In the genomic region with DNA sequence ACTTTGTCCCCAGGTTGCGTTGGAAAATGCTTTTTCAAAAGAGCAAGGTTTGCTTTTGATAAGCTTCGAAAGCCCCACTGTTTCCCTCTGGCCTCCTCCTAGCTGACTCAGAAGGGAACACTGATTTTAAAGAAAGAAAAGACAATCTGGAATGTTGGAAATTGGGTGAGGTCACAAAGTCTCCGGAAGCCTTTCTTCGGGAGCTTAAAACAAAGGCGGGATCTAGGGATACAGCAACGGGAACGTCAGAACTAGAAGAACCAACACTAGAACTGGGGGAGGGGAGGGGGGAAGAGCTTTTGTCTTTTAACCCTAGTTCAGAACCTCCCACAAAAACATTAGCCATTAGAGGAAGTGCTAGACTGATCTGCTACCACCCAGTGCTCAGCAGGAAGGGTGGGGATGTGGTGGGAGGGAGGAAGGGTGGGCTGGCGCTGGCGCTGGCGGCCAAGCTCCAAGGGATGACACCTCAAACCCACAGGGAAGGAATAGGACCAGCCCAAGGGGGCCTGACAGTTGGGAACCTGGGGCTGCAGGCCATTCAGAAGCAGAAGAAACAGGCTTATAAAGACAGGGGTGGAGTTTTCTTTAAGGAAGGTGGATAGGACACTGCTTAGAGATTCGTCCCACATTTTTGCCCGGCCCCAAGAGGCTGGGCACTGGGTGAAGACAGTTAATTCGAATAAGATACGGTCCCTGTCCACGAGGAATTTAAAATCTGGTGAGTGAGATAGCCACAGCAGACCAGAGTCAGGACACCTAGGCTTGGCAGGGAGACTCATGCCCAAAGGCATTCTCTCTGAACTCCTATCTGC, we compare ENCODE assay signal across 8 cellular contexts. TPM values are rescaled to one million over a fixed set of nuclear protein-coding genes. Genes with fewer than 3 reads are reported as not detected.
DNase-seq lines count a peak whose midpoint lies in the region; ATAC-seq and TF ChIP-seq lines count a peak whose summit lies in the region.

No MANE protein-coding gene starts in this region.

- CTCF ChIA-PET in MCF 10A (lab: Yijun Ruan, JAX): interaction anchor here (0.7 to 3.6 kb wide), 9 partner anchors 11 to 1330 kb away, joined by 3 to 39 read pairs (median 4); a partner anchor contains a TSS

- peaks cover 35% of the 10 kb centered on the region for H3K36me3 Mint-ChIP-seq in MCF 10A (ENCODE audit: insufficient read depth, unreplicated experiment)

- BruUV-seq in MCF 10A (replicated peaks; lab: Mats Ljungman, UMichigan): no TSS peak

- peak; percentile 77 for ATAC-seq in sciatic nerve

- intact Hi-C loops in MCF 10A (cut with micrococcal nuclease) (loop anchor here (1.0 kb wide), 3 partner anchors 13 to 25 kb away; no protein-coding TSS in a partner anchor), sciatic nerve (cut with DNase I) (no loop called here)

- POLR2A ChIA-PET in MCF 10A (lab: Yijun Ruan, JAX): interaction anchor here (0.6 to 7.1 kb wide), 20 partner anchors 9 to 506 kb away, joined by 3 to 189 read pairs (median 10); a partner anchor contains a TSS

- no peak for TF ChIP-seq CTCF in MCF 10A (IDR thresholded peaks at IDR 0.05; ENCODE audit: unreplicated experiment)

- H3K9me3 Mint-ChIP-seq in MCF 10A (ENCODE audit: unreplicated experiment): peaks cover 16% of the 10 kb centered on the region

- H3K4me1 ChIP-seq in iPS-15b (ENCODE audit: control insufficient read depth, insufficient read depth, low read length): peaks cover 4% of the 10 kb centered on the region

- H3K4me3 ChIP-seq in iPS-15b (ENCODE audit: low read depth, low read length): peak overlapping the region; percentile 85

- H3K4me3 Mint-ChIP-seq in MCF 10A (ENCODE audit: unreplicated experiment): peak overlapping the region; percentile 85

- H3K27me3 ChIP-seq in iPS-15b (ENCODE audit: control insufficient read depth, insufficient read depth, low read length): peaks cover 21% of the 10 kb centered on the region

- peak overlapping the region; percentile 76 for H3K9ac ChIP-seq in iPS-15b (ENCODE audit: low read depth, low read length)

- peak overlapping the region; percentile 83 for H3K27ac Mint-ChIP-seq in MCF 10A (ENCODE audit: low read depth, unreplicated experiment)

- peaks cover 29% of the 10 kb centered on the region for H3K4me1 Mint-ChIP-seq in MCF 10A (ENCODE audit: insufficient read depth, unreplicated experiment)

- no peaks in the 10 kb centered on the region for H3K27me3 Mint-ChIP-seq in MCF 10A (ENCODE audit: insufficient read depth, unreplicated experiment)

- DNase-seq in COR-L47 (lab: John Stamatoyannopoulos, UW) (peak; percentile 55), GM19240 (ENCODE audit: insufficient read length, low spot score) (peak; percentile 68), HPDE6-E6E7 (ENCODE audit: extremely low spot score) (peak; percentile 89), SKM-1 treated with dmso at 0.1 percent for 144 hours (lab: John Stamatoyannopoulos, UW; ENCODE audit: unreplicated experiment) (peak; percentile 87), MCF 10A (ENCODE audit: unreplicated experiment) (peak; percentile 98), sciatic nerve (ENCODE audit: low spot score) (peak; percentile 72), NCI-H187 (lab: John Stamatoyannopoulos, UW) (no peak)

- no peaks in the 10 kb centered on the region for H3K9me3 ChIP-seq in iPS-15b (ENCODE audit: control insufficient read depth, insufficient read depth, low read length)

- no peaks in the 10 kb centered on the region for H3K36me3 ChIP-seq in iPS-15b (ENCODE audit: control insufficient read depth, insufficient read depth, low read length)

RNA-seq across cellular contexts. Expression of a gene that starts 1.7 kb away (rescaled TPM):
- total RNA-seq in MCF 10A (2022) (3,313 and 3,349 TPM in 2 replicates), sciatic nerve (1,367 TPM)

RNA-seq across cellular contexts. Expression of a gene that starts 26.2 kb away (rescaled TPM):
- total RNA-seq in MCF 10A (2022) (17.3 and 20.0 TPM in 2 replicates), sciatic nerve (2.1 TPM)

Comparison
In these comparisons a context has a peak if more than half of its experiments do, and no peak if none do; other contexts are left out.
1. DNase-seq: peak in COR-L47 (single experiment), GM19240 (single experiment), HPDE6-E6E7 (single experiment), SKM-1 treated with dmso at 0.1 percent for 144 hours (single experiment), MCF 10A (single experiment) and sciatic nerve (single experiment); none in NCI-H187 (0 of 2).